In genomic region chr20:14432597-14432996, GRCh38 we compare ENCODE assay signal across 2 cellular contexts.
TF ChIP-seq lines count a peak whose summit lies in the region.

No MANE protein-coding gene starts in this region.

TF ChIP-seq in liver, 16 proteins besides CTCF, POLR2A, EP300 and RAD21 (continued from another document):
- TF ChIP-seq SP1 (IDR thresholded peaks at IDR 0.05) (no peak), GABPA (IDR thresholded peaks at IDR 0.05 in 1 of 2, conservative IDR thresholded peaks at IDR 0.05 in 1 of 2) (no peak), YY1 (IDR thresholded peaks at IDR 0.05) (no peak), RXRA (IDR thresholded peaks at IDR 0.05) (no peak), ZBTB33 (IDR thresholded peaks at IDR 0.05) (no peak), REST (IDR thresholded peaks at IDR 0.05) (no peak), HNF4G (IDR thresholded peaks at IDR 0.05) (no peak), HNF4A (conservative IDR thresholded peaks at IDR 0.05) (no peak), ATF3 (IDR thresholded peaks at IDR 0.05) (no peak), EGR1 (IDR thresholded peaks at IDR 0.05; ENCODE audit: low read depth in 2 of 2) (no peak)

TF ChIP-seq in HepG2, 621 proteins besides CTCF, POLR2A, EP300 and RAD21 (continued from another document):
- TF ChIP-seq ZNF142 (CRISPR knock-in tag; IDR thresholded peaks at IDR 0.05), result no peak
- TF ChIP-seq ZBTB3 (CRISPR knock-in tag; IDR thresholded peaks at IDR 0.05; ENCODE audit: borderline replicate concordance, low read depth), result no peak
- no peak for TF ChIP-seq TFDP1 (CRISPR knock-in tag; IDR thresholded peaks at IDR 0.05; ENCODE audit: borderline replicate concordance)
- no peak for TF ChIP-seq THAP8 (CRISPR knock-in tag; IDR thresholded peaks at IDR 0.05; ENCODE audit: borderline replicate concordance)
- no peak for TF ChIP-seq ZNF143 (CRISPR knock-in tag; IDR thresholded peaks at IDR 0.05)
- TF ChIP-seq HNF4G (IDR thresholded peaks at IDR 0.05; ENCODE audit: borderline replicate concordance, low read depth, low read length), result no peak
- no peak for TF ChIP-seq HNF4G (CRISPR knock-in tag; IDR thresholded peaks at IDR 0.05; ENCODE audit: borderline replicate concordance, low read depth)
- TF ChIP-seq SETDB1 (CRISPR knock-in tag; IDR thresholded peaks at IDR 0.05; ENCODE audit: borderline replicate concordance), result no peak
- TF ChIP-seq NR2C2 (CRISPR knock-in tag; IDR thresholded peaks at IDR 0.05; ENCODE audit: borderline replicate concordance), result no peak
- no peak for TF ChIP-seq MXD3 (CRISPR knock-in tag; IDR thresholded peaks at IDR 0.05)
- TF ChIP-seq ZBTB2 (CRISPR knock-in tag; IDR thresholded peaks at IDR 0.05; ENCODE audit: low read depth), result no peak
- TF ChIP-seq MED13 (CRISPR knock-in tag; IDR thresholded peaks at IDR 0.05), result no peak
- no peak for TF ChIP-seq ZNF232 (CRISPR knock-in tag; IDR thresholded peaks at IDR 0.05; ENCODE audit: borderline replicate concordance)
- no peak for TF ChIP-seq ZBTB26 (CRISPR knock-in tag; IDR thresholded peaks at IDR 0.05; ENCODE audit: borderline replicate concordance)
- no peak for TF ChIP-seq ELF4 (CRISPR knock-in tag; IDR thresholded peaks at IDR 0.05; ENCODE audit: borderline replicate concordance)
- no peak for TF ChIP-seq ZEB1 (IDR thresholded peaks at IDR 0.05; ENCODE audit: insufficient replicate concordance, low read depth)
- no peak for TF ChIP-seq HIC2 (CRISPR knock-in tag; IDR thresholded peaks at IDR 0.05; ENCODE audit: low read depth)
